8 cellular contexts compared by ENCODE assay signal in the genomic region with DNA sequence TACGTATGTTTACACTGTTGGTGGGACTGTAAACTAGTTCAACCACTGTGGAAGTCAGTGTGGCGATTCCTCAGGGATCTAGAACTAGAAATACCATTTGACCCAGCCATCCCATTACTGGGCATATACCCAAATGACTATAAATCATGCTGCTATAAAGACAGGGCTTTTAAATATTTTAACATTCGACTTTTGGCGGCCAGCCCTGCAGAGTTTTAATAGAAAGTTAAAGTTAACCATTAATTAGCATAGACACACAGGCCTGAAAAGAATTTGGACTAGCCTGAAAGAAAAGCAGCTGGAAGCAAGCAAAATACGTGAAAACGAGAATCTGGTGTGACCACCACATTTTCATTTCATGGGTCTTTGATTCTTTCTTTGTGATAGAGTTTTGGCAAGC.
DNase-seq lines count a peak whose midpoint lies in the region; FAIRE-seq and TF ChIP-seq lines count a peak whose summit lies in the region.
"Not testable (repeated sequence)": the region's sequence is repeated elsewhere in the genome, so short reads cannot be mapped to it uniquely, and the experiment has no call there.

No MANE protein-coding gene starts in this region.

- not testable (repeated sequence) for H3K9me3 Mint-ChIP-seq in nephron

- intact Hi-C loops in A673 (cut with micrococcal nuclease; ENCODE audit: unreplicated experiment); esophagus squamous epithelium (cut with DNase I); kidney (cut with DNase I); uterus (cut with DNase I; ENCODE audit: low total_unique reads): not testable (repeated sequence)

- FAIRE-seq in RCC 7860 (lab: Jason Lieb, UNC) = peak; percentile 81
- FAIRE-seq in kidney (lab: Jason Lieb, UNC) = not testable (repeated sequence)

- H3K36me3 Mint-ChIP-seq in nephron (ENCODE audit: low read depth) = not testable (repeated sequence)

- not testable (repeated sequence) for H3K4me3 ChIP-seq in A673 (ENCODE audit: low read depth, low read length, poor library complexity, severe bottlenecking); esophagus squamous epithelium; kidney (ENCODE audit: low read length in 2 of 2); uterus

- H3K9ac ChIP-seq in kidney (ENCODE audit: low read length in 2 of 2) = not testable (repeated sequence)

- not testable (repeated sequence) for TF ChIP-seq RAD21 in Ishikawa (IDR thresholded peaks at IDR 0.05; ENCODE audit: low read depth)

- BruUV-seq in A673 (replicated peaks; lab: Mats Ljungman, UMichigan) = not testable (repeated sequence)

- peaks cover 10% of the 10 kb centered on the region for H3K4me1 ChIP-seq in A673 (ENCODE audit: insufficient read depth, low read length, poor library complexity, severe bottlenecking)
- peaks cover 0 to 11% (median 0%) of the 10 kb centered on the region in 3 donors for H3K4me1 ChIP-seq in esophagus squamous epithelium
- H3K4me1 ChIP-seq in kidney (ENCODE audit: control insufficient read depth in 1 of 2, insufficient read depth in 1 of 2, low read depth in 1 of 2, low read length in 2 of 2); uterus: not testable (repeated sequence)

- DNase-seq in A673 (ENCODE audit: low spot score) (peak; percentile 86), RCC 7860 (ENCODE audit: low spot score) (peak; percentile 26), astrocyte of the hippocampus (ENCODE audit: low read depth, low spot score) (peak; percentile 89), kidney (peak; percentile 51), uterus (peak; percentile 36 to 46)
- DNase-seq in esophagus squamous epithelium (lab: John Stamatoyannopoulos, UW) = not testable (repeated sequence)

- TF ChIP-seq POLR2A in esophagus squamous epithelium (IDR thresholded peaks at IDR 0.05); uterus (IDR thresholded peaks at IDR 0.05): not testable (repeated sequence)

- not testable (repeated sequence) for H3K36me3 ChIP-seq in A673 (ENCODE audit: insufficient read depth, low read length, poor library complexity, severe bottlenecking); esophagus squamous epithelium; kidney (ENCODE audit: control insufficient read depth in 1 of 2, insufficient read depth in 2 of 2, low read length in 2 of 2); uterus

- TF ChIP-seq EP300 in Ishikawa (IDR thresholded peaks at IDR 0.05; ENCODE audit: borderline replicate concordance) = not testable (repeated sequence)

- not testable (repeated sequence) for H3K27me3 ChIP-seq in A673 (replicated peaks; ENCODE audit: insufficient read depth, low read depth, low read length, poor library complexity); esophagus squamous epithelium; uterus

- H3K27ac ChIP-seq in A673 (ENCODE audit: low read depth, low read length, poor library complexity, severe bottlenecking) (peak overlapping the region; percentile 63), esophagus squamous epithelium (peak overlapping the region in 3 of 4 donors; percentile 26 to 41 (median 32)), kidney (ENCODE audit: low read depth in 2 of 2, low read length in 2 of 2) (peak overlapping the region in 1 of 2 donors; percentile 5), uterus (peak overlapping the region; percentile 33 to 64)

- not testable (repeated sequence) for H3K4me3 Mint-ChIP-seq in nephron

- peaks cover 34% of the 10 kb centered on the region for H3K4me1 Mint-ChIP-seq in nephron

- H3K9me3 ChIP-seq in A673 (ENCODE audit: low read depth, low read length, poor library complexity, severe bottlenecking); esophagus squamous epithelium; kidney (ENCODE audit: control insufficient read depth in 1 of 2, low read length in 2 of 2); uterus: not testable (repeated sequence)

- TF ChIP-seq CTCF in A673 (conservative IDR thresholded peaks at IDR 0.05; ENCODE audit: low read depth, low read length); esophagus squamous epithelium (IDR thresholded peaks at IDR 0.05); kidney (IDR thresholded peaks at IDR 0.05; ENCODE audit: borderline replicate concordance, extremely low read depth, insufficient read depth); nephron (IDR thresholded peaks at IDR 0.05; ENCODE audit: unreplicated experiment in 3 of 3); uterus (IDR thresholded peaks at IDR 0.05): not testable (repeated sequence)

- H3K27ac Mint-ChIP-seq in nephron = peak overlapping the region in 2 of 3 experiments; percentile 34 to 72

- not testable (repeated sequence) for H3K27me3 Mint-ChIP-seq in nephron (ENCODE audit: low read depth)

- POLR2A ChIA-PET in A673 (lab: Charles Lee; ENCODE audit: low non-redundant PET) = not testable (repeated sequence)

- 24 to 33% methylated on average over 6 of the region's 6 CpGs for WGBS in esophagus squamous epithelium, 2 donors

- CTCF ChIA-PET in A673 (lab: Charles Lee) = not testable (repeated sequence)

TF ChIP-seq in Ishikawa, 13 proteins besides CTCF, POLR2A, EP300 and RAD21:
- TF ChIP-seq NFIC (IDR thresholded peaks at IDR 0.05) = 0 out of 2 replicates have a peak, but pooled peaks have one; percentile 13
TF ChIP-seq in Ishikawa: peak in this region for 1; not testable (repeated sequence) for 12.
